Comparison of ENCODE assay signal across 30 cellular contexts in the genomic region with DNA sequence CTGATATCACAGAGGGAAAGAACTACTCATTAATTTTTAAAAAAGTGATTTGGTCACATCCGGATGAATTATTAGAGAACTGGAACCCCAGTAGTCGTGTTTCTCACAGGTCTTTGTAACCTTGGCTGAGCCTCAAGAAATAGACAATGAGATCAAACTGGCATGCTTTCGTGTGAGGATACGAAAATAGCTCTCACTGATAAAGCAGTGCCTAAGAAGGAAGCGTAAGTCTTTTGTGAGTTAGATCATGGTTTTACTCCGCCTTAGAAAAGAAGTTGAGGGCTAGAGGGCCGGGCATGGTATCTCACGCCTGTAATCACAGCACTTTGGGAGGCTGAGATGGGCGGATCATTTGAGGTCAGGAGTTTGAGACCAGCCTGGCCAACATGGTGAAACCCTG. TPM values are rescaled to one million over a fixed set of nuclear protein-coding genes. Genes with fewer than 3 reads are reported as not detected.
DNase-seq lines count a peak whose midpoint lies in the region; ATAC-seq and TF ChIP-seq lines count a peak whose summit lies in the region.
"Had no signal": no experiment of that assay in that cellular context is flagged by ENCODE, and none has a peak within 500 bp of the region (broad histone marks: within the 10 kb centered on the region; RNA-seq: fewer than 3 reads in every experiment).

No MANE protein-coding gene starts in this region.

- H3K36me3 ChIP-seq in body of pancreas (replicated peaks in 1 of 2; ENCODE audit: insufficient read depth in 1 of 2, low read depth in 2 of 2) (peaks cover 0 to 1% of the 10 kb centered on the region in 2 donors), uterus (no peaks in the 10 kb centered on the region)
- H3K36me3 ChIP-seq: prostate gland had no signal

- H3K27me3 ChIP-seq in body of pancreas = no peaks in the 10 kb centered on the region
- H3K27me3 ChIP-seq in uterus = no peaks in the 10 kb centered on the region
- H3K27me3 ChIP-seq: tibial nerve had no signal

- H3K4me1 ChIP-seq in body of pancreas (peaks cover 6% of the 10 kb centered on the region), uterus (peaks cover 0 to 4% of the 10 kb centered on the region in 2 donors)
- H3K4me1 ChIP-seq: prostate gland had no signal

- intact Hi-C loops in body of pancreas (cut with DNase I) = no loop called here
- intact Hi-C loops in Right ventricle myocardium superior (cut with DNase I) = no loop called here
- intact Hi-C loops in uterus (cut with DNase I; ENCODE audit: low total_unique reads) = no loop called here

- DNase-seq in body of pancreas (no peak), Right ventricle myocardium superior (no peak), mucosa of gallbladder (ENCODE audit: low spot score) (peak; percentile 40), uterus (no peak), NCI-H1092 treated with DMSO at 0.1 percent for 48 hours (lab: John Stamatoyannopoulos, UW) (no peak)
- DNase-seq: activated CD4-positive, alpha-beta T cell treated with anti-CD3 and anti-CD28 coated beads, Interleukin-2, amount 10 ng/mL, durations not matched to agents 7 days and 5 days; activated T-cell treated with anti-CD3 and anti-CD28 coated beads, Interleukin-2, amount 50 U/mL, for 48 hours; C1 segment of cervical spinal cord; COR-L47; GDM1; HCEC 1CT; kidney glomerular epithelial cell; naive B cell; NCI-H1105; NCI-H187 treated with DMSO at 0.1 percent for 48 hours; NCI-H2171 treated with DMSO at 0.1 percent for 48 hours; NCI-H524 treated with DMSO at 0.1 percent for 48 hours; NK-92 treated with Interleukin-12 subunit alpha and Interleukin-12 subunit beta, amount 100 ng/mL, for 24 hours; PC-9; SIG-M5; stimulated activated CD4-positive, alpha-beta T cell treated with anti-CD3 and anti-CD28 coated beads, Interleukin-2, amount 100 ng/mL, for 24 hours; T-helper 9 cell had no signal

- H3K9me3 ChIP-seq in body of pancreas (no peaks in the 10 kb centered on the region), uterus (no peaks in the 10 kb centered on the region)
- H3K9me3 ChIP-seq: prostate gland, tibial nerve had no signal

- no peak for TF ChIP-seq CTCF in body of pancreas (IDR thresholded peaks at IDR 0.05)
- TF ChIP-seq CTCF in uterus (IDR thresholded peaks at IDR 0.05) = no peak

- H3K4me3 ChIP-seq in body of pancreas (no peak overlapping the region), uterus (no peak overlapping the region)
- H3K4me3 ChIP-seq: coronary artery, PC-9, prostate gland, smooth muscle cell, tibial nerve had no signal

- H3K27ac ChIP-seq in body of pancreas (peak overlapping the region in 3 of 4 donors; percentile 42 to 62 (median 53)), uterus (peak overlapping the region; percentile 45 to 50)
- H3K27ac ChIP-seq: coronary artery, PC-9, prostate gland, tibial nerve had no signal

- ATAC-seq in body of pancreas (no peak), Right ventricle myocardium superior (ENCODE audit: poor library complexity) (peak; percentile 81), GM21825 (IDR thresholded peaks at IDR 0.05; ENCODE audit: unreplicated experiment) (no peak), GM19023 (IDR thresholded peaks at IDR 0.05; ENCODE audit: unreplicated experiment) (no peak)
- ATAC-seq: WTC11 had no signal

- 37 to 49% methylated on average over 9 of the region's 9 CpGs for WGBS in body of pancreas, 2 donors

- TF ChIP-seq POLR2A in body of pancreas (IDR thresholded peaks at IDR 0.05) (no peak), uterus (IDR thresholded peaks at IDR 0.05) (no peak)

RNA-seq across cellular contexts. Expression of gene GALNT16, which starts 33.8 kb away (rescaled TPM):
- total RNA-seq in body of pancreas (1 to 10 TPM; 1.3 to 5.6 TPM), Right ventricle myocardium superior (101 TPM), mucosa of gallbladder (4.1 TPM), uterus (10 to 100 TPM in 3 of 4 donors, 1 to 10 TPM in 1; 2.1 to 35.9 (median 11.5) TPM)
- total RNA-seq: activated CD4-positive, alpha-beta T cell treated with anti-CD3 and anti-CD28 coated beads, Interleukin-2, amount 10 ng/mL, durations not matched to agents 7 days and 5 days; HT-29 had no signal

RNA-seq across cellular contexts. Expression of gene EXD2, which starts 34.9 kb away (rescaled TPM):
- total RNA-seq in body of pancreas (10 to 100 TPM; 11.2 to 21.5 TPM), Right ventricle myocardium superior (16.7 TPM), mucosa of gallbladder (31.0 TPM), uterus (10 to 100 TPM in 3 of 4 donors, 1 to 10 TPM in 1; 4.6 to 52.1 (median 28.3) TPM)
